In the genomic region with DNA sequence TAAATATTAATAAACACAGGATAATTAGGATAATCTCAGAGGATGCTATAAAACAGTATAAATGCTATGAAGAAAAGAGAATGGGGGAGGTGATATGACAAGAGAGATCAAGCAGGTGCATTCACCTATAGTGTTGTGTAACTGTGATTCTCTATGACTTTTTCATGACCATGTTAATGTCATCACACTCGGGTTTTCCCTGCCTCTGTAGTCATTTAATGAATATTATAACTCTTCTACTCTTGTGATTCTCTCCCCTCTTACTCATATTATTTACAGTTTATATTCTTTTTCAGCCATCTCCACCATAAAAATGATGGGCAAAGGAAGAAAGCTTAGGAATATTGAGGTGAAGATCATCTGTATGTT, we compare ENCODE assay signal across 15 cellular contexts.
"Had no signal": no experiment of that assay in that cellular context is flagged by ENCODE, and none has a peak within 500 bp of the region (broad histone marks: within the 10 kb centered on the region; RNA-seq: fewer than 3 reads in every experiment).

No MANE protein-coding gene starts in this region.

- H3K9me3 Mint-ChIP-seq: activated CD4-positive, alpha-beta T cell treated with anti-CD3 and anti-CD28 coated beads, Interleukin-2, amount 10 ng/mL, durations not matched to agents 7 days and 5 days had no signal

- FAIRE-seq: pancreas had no signal

- H3K36me3 ChIP-seq: gastroesophageal sphincter, lower lobe of right lung, pancreas, sigmoid colon, WERI-Rb-1 had no signal

- H3K27me3 Mint-ChIP-seq: activated CD4-positive, alpha-beta T cell treated with anti-CD3 and anti-CD28 coated beads, Interleukin-2, amount 10 ng/mL, durations not matched to agents 7 days and 5 days; stimulated activated memory B cell treated with anti-CD40 and anti-IgM and Interleukin-4, amounts not matched to agents 10 μg/mL and 1 μg/mL and 100 μg/mL, for 72 hours; T-helper 17 cell had no signal

- H3K27me3 ChIP-seq: body of pancreas, gastroesophageal sphincter, pancreas, sigmoid colon had no signal

- H3K4me1 Mint-ChIP-seq: neural crest cell had no signal

- H3K4me1 ChIP-seq: body of pancreas, gastroesophageal sphincter, sigmoid colon had no signal

- DNase-seq: activated CD4-positive, alpha-beta T cell treated with anti-CD3 and anti-CD28 coated beads, Interleukin-2, amount 10 ng/mL, durations not matched to agents 7 days and 5 days; activated effector memory CD4-positive, alpha-beta T cell treated with Interleukin-2 at 50 U/mL for 16 hours; body of pancreas; effector CD8-positive, alpha-beta T cell; left colon; lower lobe of right lung; midbrain; pancreas; sigmoid colon; T-helper 17 cell; WERI-Rb-1 had no signal

- H3K9me3 ChIP-seq: body of pancreas, gastroesophageal sphincter, lower lobe of right lung, pancreas, sigmoid colon had no signal

- H3K36me3 Mint-ChIP-seq: activated naive CD4-positive, alpha-beta T cell treated with anti-CD3 and anti-CD28 coated beads, Interleukin-2, amount 50 U/mL, for 72 hours; stimulated activated memory B cell treated with anti-CD40 and anti-IgM and Interleukin-4, amounts not matched to agents 10 μg/mL and 1 μg/mL and 100 μg/mL, for 72 hours had no signal

- ATAC-seq: gastroesophageal sphincter; left colon; lower lobe of right lung; stimulated activated memory B cell treated with anti-CD40 and anti-IgM and Interleukin-4, amounts not matched to agents 10 μg/mL and 1 μg/mL and 100 μg/mL, for 72 hours; T-helper 17 cell had no signal

- H3K4me3 ChIP-seq: body of pancreas, gastroesophageal sphincter, lower lobe of right lung, pancreas, sigmoid colon had no signal

- H3K27ac ChIP-seq: body of pancreas, gastroesophageal sphincter, lower lobe of right lung, pancreas, sigmoid colon, WERI-Rb-1 had no signal

- H3K27ac Mint-ChIP-seq: activated CD4-positive, alpha-beta T cell treated with anti-CD3 and anti-CD28 coated beads, Interleukin-2, amount 10 ng/mL, durations not matched to agents 7 days and 5 days; activated naive CD4-positive, alpha-beta T cell treated with anti-CD3 and anti-CD28 coated beads, Interleukin-2, amount 50 U/mL, for 72 hours; stimulated activated memory B cell treated with anti-CD40 and anti-IgM and Interleukin-4, amounts not matched to agents 10 μg/mL and 1 μg/mL and 100 μg/mL, for 72 hours; T-helper 17 cell had no signal

- H3K4me3 Mint-ChIP-seq: activated CD4-positive, alpha-beta T cell treated with anti-CD3 and anti-CD28 coated beads, Interleukin-2, amount 10 ng/mL, durations not matched to agents 7 days and 5 days; neural crest cell; stimulated activated memory B cell treated with anti-CD40 and anti-IgM and Interleukin-4, amounts not matched to agents 10 μg/mL and 1 μg/mL and 100 μg/mL, for 72 hours; T-helper 17 cell had no signal
